Comparison of ENCODE assay signal across 13 cellular contexts in genomic region chr2:203949228-203949627, GRCh38. TPM values are rescaled to one million over a fixed set of nuclear protein-coding genes. Genes with fewer than 3 reads are reported as not detected.
A peak's percentile ranks its signal among the peaks of the same experiment; 100 is the strongest.
DNase-seq lines count a peak whose midpoint lies in the region; ATAC-seq and TF ChIP-seq lines count a peak whose summit lies in the region.
"Had no signal": no experiment of that assay in that cellular context is flagged by ENCODE, and none has a peak within 500 bp of the region (broad histone marks: within the 10 kb centered on the region; RNA-seq: fewer than 3 reads in every experiment).

No MANE protein-coding gene starts in this region.

- peak in 3 of 5 donors; percentile 39 to 60 (median 45) for DNase-seq in CD4-positive, alpha-beta memory T cell
- DNase-seq in effector memory CD4-positive, alpha-beta T cell = no peak
- no peak for DNase-seq in MM.1S
- no peak for DNase-seq in COLO829 (ENCODE audit: low spot score)
- DNase-seq in ecto neural progenitor cell (ENCODE audit: low spot score) = no peak
- DNase-seq: activated CD4-positive, alpha-beta T cell treated with anti-CD3 and anti-CD28 coated beads, Interleukin-2, amount 50 U/mL, for 4 hours; C1 segment of cervical spinal cord; dermis blood vessel endothelial cell; NCI-H1048 had no signal

- H3K9me2 ChIP-seq in MM.1S (replicated peaks; ENCODE audit: insufficient read depth, low read length) = no peaks in the 10 kb centered on the region

- no peaks in the 10 kb centered on the region for H3K9me3 Mint-ChIP-seq in CD4-positive, alpha-beta memory T cell

- no peak overlapping the region for H2AFZ ChIP-seq in MM.1S (ENCODE audit: low read length)

- CTCF ChIA-PET in CD4-positive, alpha-beta memory T cell (lab: Charles Lee; ENCODE audit: partially characterized antibody) = interaction anchor here (0.7 to 1.7 kb wide), 5 partner anchors 8 to 196 kb away, joined by 3 to 4 read pairs (median 4); no protein-coding TSS in a partner anchor

- peak overlapping the region; percentile 88 to 98 (median 93) for H3K27ac Mint-ChIP-seq in CD4-positive, alpha-beta memory T cell

- intact Hi-C loops in CD4-positive, alpha-beta memory T cell (cut with micrococcal nuclease) = loop anchor here (1.0 kb wide), 1 partner anchor 9 kb away; no protein-coding TSS in a partner anchor

- no peaks in the 10 kb centered on the region for H3K27me3 ChIP-seq in CD4-positive, alpha-beta memory T cell (ENCODE audit: insufficient read depth, low read length)
- no peaks in the 10 kb centered on the region for H3K27me3 ChIP-seq in effector memory CD4-positive, alpha-beta T cell (replicated peaks; ENCODE audit: control insufficient read depth, insufficient read depth, low read length, poor library complexity, severe bottlenecking)
- no peaks in the 10 kb centered on the region for H3K27me3 ChIP-seq in MM.1S (replicated peaks; ENCODE audit: insufficient read depth, low read length)

- no peak overlapping the region for H3K9ac ChIP-seq in MM.1S (ENCODE audit: low read length)

- ATAC-seq in GM19324 (IDR thresholded peaks at IDR 0.05; ENCODE audit: low FRiP score, unreplicated experiment) = peak; percentile 28
- no peak for ATAC-seq in HG03045 (IDR thresholded peaks at IDR 0.05; ENCODE audit: unreplicated experiment)

- POLR2A ChIA-PET in CD4-positive, alpha-beta memory T cell (lab: Charles Lee; ENCODE audit: partially characterized antibody) = interaction anchor here (1.0 to 2.7 kb wide), 8 partner anchors 12 to 101 kb away, joined by 3 to 19 read pairs (median 6); partner anchors contain the start of gene ICOS

- TF ChIP-seq CTCF in MM.1S (IDR thresholded peaks at IDR 0.05; ENCODE audit: low read length) = no peak

- no peaks in the 10 kb centered on the region for H4K20me1 ChIP-seq in MM.1S (ENCODE audit: insufficient read depth, low read length)

- H3K4me1 Mint-ChIP-seq in CD4-positive, alpha-beta memory T cell = peaks cover 71 to 93% (median 83%) of the 10 kb centered on the region in 4 donors

- H3K36me3 ChIP-seq in CD4-positive, alpha-beta memory T cell (ENCODE audit: insufficient read depth, low read length) = no peaks in the 10 kb centered on the region
- H3K36me3 ChIP-seq in KOPT-K1 (ENCODE audit: insufficient read depth, low read length) (peaks cover 24% of the 10 kb centered on the region), MM.1S (replicated peaks; ENCODE audit: insufficient read depth, low read length) (no peaks in the 10 kb centered on the region)
- H3K36me3 ChIP-seq in effector memory CD4-positive, alpha-beta T cell (ENCODE audit: control insufficient read depth, insufficient read depth, low read length) = peaks cover 8% of the 10 kb centered on the region

- no peaks in the 10 kb centered on the region for H3K9me3 ChIP-seq in CD4-positive, alpha-beta memory T cell (ENCODE audit: control insufficient read depth in 1 of 2, low read length in 2 of 2)
- H3K9me3 ChIP-seq in KOPT-K1 (ENCODE audit: insufficient read depth, low read length, poor library complexity, severe bottlenecking) = peaks cover 10% of the 10 kb centered on the region
- H3K9me3 ChIP-seq in effector memory CD4-positive, alpha-beta T cell (ENCODE audit: control insufficient read depth, low read length) = no peaks in the 10 kb centered on the region
- no peaks in the 10 kb centered on the region for H3K9me3 ChIP-seq in MM.1S (replicated peaks; ENCODE audit: insufficient read depth, low read length)

- H3K36me3 Mint-ChIP-seq in CD4-positive, alpha-beta memory T cell = peaks cover 8 to 42% of the 10 kb centered on the region in 2 donors

- peak overlapping the region; percentile 57 to 93 (median 68) for H3K4me3 Mint-ChIP-seq in CD4-positive, alpha-beta memory T cell

- no peaks in the 10 kb centered on the region for H3K79me2 ChIP-seq in MM.1S (ENCODE audit: low read length)

- H3K4me3 ChIP-seq in CD4-positive, alpha-beta memory T cell (ENCODE audit: low read length in 2 of 2) = no peak overlapping the region
- H3K4me3 ChIP-seq in effector memory CD4-positive, alpha-beta T cell (ENCODE audit: insufficient read depth, low read depth, low read length, poor library complexity, severe bottlenecking) = no peak overlapping the region
- H3K4me3 ChIP-seq in MM.1S (ENCODE audit: low read length) = no peak overlapping the region

- H3K4me2 ChIP-seq in MM.1S (ENCODE audit: low read depth, low read length) = no peak overlapping the region

- 0 out of 2 replicates have a peak, but pooled peaks cover 6% of the 10 kb centered on the region for H3F3A ChIP-seq in MM.1S (ENCODE audit: insufficient read depth, low read length)

- H3K4me1 ChIP-seq in CD4-positive, alpha-beta memory T cell (ENCODE audit: insufficient read depth, low read length) = peaks cover 97% of the 10 kb centered on the region
- H3K4me1 ChIP-seq in effector memory CD4-positive, alpha-beta T cell (ENCODE audit: control insufficient read depth, insufficient read depth, low read length, poor library complexity, severe bottlenecking) = peaks cover 65% of the 10 kb centered on the region
- peaks cover 9% of the 10 kb centered on the region; the same call in 1 of the 2 replicates for H3K4me1 ChIP-seq in MM.1S (ENCODE audit: low read length)

- H3K27ac ChIP-seq in CD4-positive, alpha-beta memory T cell (ENCODE audit: low read depth, low read length) = peak overlapping the region; percentile 56
- H3K27ac ChIP-seq in KOPT-K1 (ENCODE audit: low read depth, low read length, poor library complexity, severe bottlenecking) (peak overlapping the region; percentile 68), MM.1S (ENCODE audit: low read length) (no peak overlapping the region)
- H3K27ac ChIP-seq in effector memory CD4-positive, alpha-beta T cell (ENCODE audit: insufficient read depth, low read length, poor library complexity, severe bottlenecking) = peak overlapping the region; percentile 16

- H3K27me3 Mint-ChIP-seq in CD4-positive, alpha-beta memory T cell = no peaks in the 10 kb centered on the region

RNA-seq across cellular contexts. Expression of gene ICOS, which starts 12.7 kb away (rescaled TPM):
- total RNA-seq in CD4-positive, alpha-beta memory T cell = 10 to 100 TPM; 52.9 to 53.2 TPM
- 10 to 100 TPM; 28.1 to 29.1 TPM for polyA plus RNA-seq in CD4-positive, alpha-beta memory T cell
- total RNA-seq: dermis blood vessel endothelial cell, RPMI7951 had no signal

Comparison
In these comparisons a context has a peak if more than half of its experiments do, and no peak if none do; other contexts are left out.
1. DNase-seq: peak in CD4-positive, alpha-beta memory T cell (3 of 5); none in effector memory CD4-positive, alpha-beta T cell (0 of 3), MM.1S (single experiment), COLO829 (single experiment) and ecto neural progenitor cell (single experiment).